Comparison of ENCODE assay signal across 8 cellular contexts in genomic region chr14:20469890-20470858, GRCh38. TPM values are rescaled to one million over a fixed set of nuclear protein-coding genes. Genes with fewer than 3 reads are reported as not detected.
DNase-seq lines count a peak whose midpoint lies in the region; ATAC-seq and TF ChIP-seq lines count a peak whose summit lies in the region.

No MANE protein-coding gene starts in this region.

- peaks cover 41% of the 10 kb centered on the region for H3K36me3 Mint-ChIP-seq in GM23338 (ENCODE audit: low read depth)
- H3K36me3 Mint-ChIP-seq in T-cell = peaks cover 38% of the 10 kb centered on the region

- H3K9me3 Mint-ChIP-seq in GM23338 (no peaks in the 10 kb centered on the region), T-cell (no peaks in the 10 kb centered on the region)

- H3K27me3 ChIP-seq in GM23338 (ENCODE audit: insufficient read depth) (no peaks in the 10 kb centered on the region), Karpas-422 (ENCODE audit: low read length) (no peaks in the 10 kb centered on the region), skeletal muscle satellite cell (ENCODE audit: control insufficient read depth, insufficient read depth, low read length) (no peaks in the 10 kb centered on the region)

- H3K27me3 Mint-ChIP-seq in GM23338 (ENCODE audit: insufficient read depth, low read depth, poor library complexity) = peaks cover 14% of the 10 kb centered on the region
- H3K27me3 Mint-ChIP-seq in T-cell = no peaks in the 10 kb centered on the region

- TF ChIP-seq CTCF in GM23338 (conservative IDR thresholded peaks at IDR 0.05; ENCODE audit: low read depth in 2 of 2) = no peak

- H3K9me2 ChIP-seq in GM23338 (ENCODE audit: insufficient read depth) = no peaks in the 10 kb centered on the region
- H3K9me2 ChIP-seq in Karpas-422 (replicated peaks; ENCODE audit: insufficient read depth, low read length) = no peaks in the 10 kb centered on the region

- H3F3A ChIP-seq in GM23338 (replicated peaks; ENCODE audit: low read depth) = peaks cover 14% of the 10 kb centered on the region; the same call in 1 of the 2 replicates

- CTCF ChIA-PET in T-cell (lab: Charles Lee) = interaction anchor here (0.5 to 1.8 kb wide), 10 partner anchors 9 to 908 kb away, joined by 3 to 9 read pairs (median 4); partner anchors contain the start of gene PIP4P1 (in 1 of the 2)

- H3K4me1 ChIP-seq in GM23338 (ENCODE audit: insufficient read depth) (peaks cover 19% of the 10 kb centered on the region), Karpas-422 (ENCODE audit: low read length) (peaks cover 22% of the 10 kb centered on the region), skeletal muscle satellite cell (ENCODE audit: control insufficient read depth, insufficient read depth, low read length) (peaks cover 12% of the 10 kb centered on the region)

- H3K4me3 Mint-ChIP-seq in GM23338 = peak overlapping the region; percentile 99
- H3K4me3 Mint-ChIP-seq in T-cell = peak overlapping the region; percentile 92 to 99 (median 97)

- H4K20me1 ChIP-seq in GM23338 (replicated peaks; ENCODE audit: insufficient read depth) (peaks cover 3% of the 10 kb centered on the region), Karpas-422 (ENCODE audit: insufficient read depth, low read depth, low read length) (peaks cover 39% of the 10 kb centered on the region)

- H3K9me3 ChIP-seq in Karpas-422 (ENCODE audit: low read length) = no peaks in the 10 kb centered on the region
- H3K9me3 ChIP-seq in skeletal muscle satellite cell (replicated peaks; ENCODE audit: low read length) = no peaks in the 10 kb centered on the region

- H3K27ac Mint-ChIP-seq in GM23338 (peak overlapping the region; percentile 98), T-cell (peak overlapping the region; percentile 93 to 98)

- H2AFZ ChIP-seq in GM23338 = peak overlapping the region; percentile 93
- peak overlapping the region; percentile 0; the same call in 1 of the 2 replicates for H2AFZ ChIP-seq in Karpas-422 (ENCODE audit: low read length)

- H3K36me3 ChIP-seq in GM23338 (ENCODE audit: insufficient read depth) (peaks cover 22% of the 10 kb centered on the region; the same call in 1 of the 2 replicates), Karpas-422 (ENCODE audit: insufficient read depth, low read length) (peaks cover 40% of the 10 kb centered on the region), skeletal muscle satellite cell (ENCODE audit: insufficient read depth, low read length) (peaks cover 25% of the 10 kb centered on the region)

- DNase-seq in GF-D8 (lab: John Stamatoyannopoulos, UW) (peak; percentile 61), GM23338 (ENCODE audit: low spot score) (peak; percentile 48), Karpas-422 (peak; percentile 83), T-cell (peak in 26 of 34 experiments; percentile 4 to 50 (median 18)), astrocyte of the hippocampus (ENCODE audit: low read depth, low spot score) (peak; percentile 63), OCI-M2 (lab: John Stamatoyannopoulos, UW; ENCODE audit: unreplicated experiment) (no peak)

- H3K4me1 Mint-ChIP-seq in GM23338 = peaks cover 20% of the 10 kb centered on the region; the same call in 2 of the 3 replicates
- peaks cover 50 to 58% (median 58%) of the 10 kb centered on the region in 3 donors for H3K4me1 Mint-ChIP-seq in T-cell

- H3K79me2 ChIP-seq in GM23338 (replicated peaks; ENCODE audit: insufficient read depth) = peaks cover 40% of the 10 kb centered on the region
- H3K79me2 ChIP-seq in Karpas-422 (ENCODE audit: low read length) = peaks cover 39% of the 10 kb centered on the region

- H3K4me2 ChIP-seq in GM23338 (peak overlapping the region; percentile 98), Karpas-422 (ENCODE audit: low read depth, low read length, poor library complexity, severe bottlenecking) (peak overlapping the region; percentile 96), skeletal muscle satellite cell (ENCODE audit: low read length) (peak overlapping the region; percentile 88)

- H3K4me3 ChIP-seq in GM23338 (peak overlapping the region; percentile 91), Karpas-422 (ENCODE audit: low read length) (peak overlapping the region; percentile 96), iPS-11a (ENCODE audit: low read depth, low read length) (peak overlapping the region; percentile 91), skeletal muscle satellite cell (ENCODE audit: low read length) (peak overlapping the region; percentile 87)

- 0 out of 2 replicates have a peak overlapping the region, but pooled peaks have one; percentile 70 for H3K27ac ChIP-seq in GM23338 (ENCODE audit: low read depth)
- H3K27ac ChIP-seq in Karpas-422 (ENCODE audit: low read length) = peak overlapping the region; percentile 57

- ATAC-seq in GM23338 = peak; percentile 14
- peak; percentile 40 to 55 (median 44) for ATAC-seq in T-cell (replicated peaks in 1 of 4)

- H3K9ac ChIP-seq in Karpas-422 (ENCODE audit: low read length) = peak overlapping the region; percentile 97
- H3K9ac ChIP-seq in skeletal muscle satellite cell (ENCODE audit: low read depth, low read length) = peak overlapping the region; percentile 90

- POLR2A ChIA-PET in T-cell (lab: Charles Lee) = interaction anchor here (0.7 to 2.2 kb wide), 9 partner anchors 9 to 128 kb away, joined by 3 to 21 read pairs (median 3); partner anchors contain the start of genes PIP4P1 (in 2 of the 2), APEX1 (in 1 of the 2), OSGEP (in 1 of the 2) and PARP2 (in 1 of the 2)

TF ChIP-seq in GM23338, 12 proteins besides CTCF, POLR2A, EP300 and RAD21 (continues in another document):
- TF ChIP-seq STAT1 (IDR thresholded peaks at IDR 0.05; ENCODE audit: unreplicated experiment) (no peak), ZNF331 (CRISPR knock-in tag; IDR thresholded peaks at IDR 0.05; ENCODE audit: low read depth) (no peak), REST (IDR thresholded peaks at IDR 0.05; ENCODE audit: unreplicated experiment) (no peak), ZNF114 (CRISPR knock-in tag; IDR thresholded peaks at IDR 0.05) (no peak), POLR2AphosphoS5 (IDR thresholded peaks at IDR 0.05; ENCODE audit: low read depth) (no peak), NANOG (IDR thresholded peaks at IDR 0.05; ENCODE audit: borderline replicate concordance) (no peak)

RNA-seq across cellular contexts. Expression of gene PNP, which starts 1.0 kb away (rescaled TPM):
- 72.3 and 102 TPM in 2 replicates for total RNA-seq in GM23338 (2014; rRNA removed; shearing (Covaris generic))
- 56.1 and 60.7 TPM in 2 replicates for polyA plus RNA-seq in GM23338 (2016; fragmentation: Nextera tagmentation; extraction: Ambion mirVana)
- 104 and 138 TPM in 2 replicates for total RNA-seq in Karpas-422 (2014; rRNA removed; shearing (Covaris generic); ENCODE audit: low replicate concordance)
- 10 to 100 TPM; 47.7 to 86.2 (median 77.9) TPM for total RNA-seq in T-cell
- 116 and 131 TPM in 2 replicates for total RNA-seq in skeletal muscle satellite cell (2012; rRNA removed)

RNA-seq across cellular contexts. Expression of gene PIP4P1, which starts 8.9 kb away (rescaled TPM):
- 24.8 and 26.4 TPM in 2 replicates for total RNA-seq in GM23338 (2014; rRNA removed; shearing (Covaris generic))
- polyA plus RNA-seq in GM23338 (2016; fragmentation: Nextera tagmentation; extraction: Ambion mirVana) = 18.9 and 20.9 TPM in 2 replicates
- total RNA-seq in Karpas-422 (2014; rRNA removed; shearing (Covaris generic); ENCODE audit: low replicate concordance) = 29.4 and 45.2 TPM in 2 replicates
- 10 to 100 TPM; 54.2 to 72.8 (median 57.5) TPM for total RNA-seq in T-cell
- total RNA-seq in skeletal muscle satellite cell (2012; rRNA removed) = 16.6 and 20.0 TPM in 2 replicates

RNA-seq across cellular contexts. Expression of gene APEX1, which starts 15.1 kb away (rescaled TPM):
- total RNA-seq in GM23338 (2014; rRNA removed; shearing (Covaris generic)) = 216 and 247 TPM in 2 replicates
- polyA plus RNA-seq in GM23338 (2016; fragmentation: Nextera tagmentation; extraction: Ambion mirVana) = 279 and 291 TPM in 2 replicates
- total RNA-seq in Karpas-422 (2014; rRNA removed; shearing (Covaris generic); ENCODE audit: low replicate concordance) = 97.8 and 118 TPM in 2 replicates
- total RNA-seq in T-cell = 100 to 1,000 TPM in 4 of 5 donors, 10 to 100 TPM in 1; 92.9 to 142 (median 120) TPM
- 35.7 and 37.8 TPM in 2 replicates for total RNA-seq in skeletal muscle satellite cell (2012; rRNA removed)

RNA-seq across cellular contexts. Expression of gene OSGEP, which starts 15.6 kb away (rescaled TPM):
- total RNA-seq in GM23338 (2014; rRNA removed; shearing (Covaris generic)) = 59.5 and 62.8 TPM in 2 replicates
- polyA plus RNA-seq in GM23338 (2016; fragmentation: Nextera tagmentation; extraction: Ambion mirVana) = 29.0 and 35.1 TPM in 2 replicates
- 63.0 and 84.1 TPM in 2 replicates for total RNA-seq in Karpas-422 (2014; rRNA removed; shearing (Covaris generic); ENCODE audit: low replicate concordance)
- total RNA-seq in T-cell = 10 to 100 TPM; 56.4 to 80.2 (median 61.5) TPM
- 26.4 and 28.2 TPM in 2 replicates for total RNA-seq in skeletal muscle satellite cell (2012; rRNA removed)

RNA-seq across cellular contexts. Expression of gene KLHL33, which starts 34.2 kb away (rescaled TPM):
- 0.12 and 0.35 TPM in 2 replicates for total RNA-seq in GM23338 (2014; rRNA removed; shearing (Covaris generic))
- polyA plus RNA-seq in GM23338 (2016; fragmentation: Nextera tagmentation; extraction: Ambion mirVana) = 0.09 and 0.15 TPM in 2 replicates
- not detected in 2 replicates for total RNA-seq in Karpas-422 (2014; rRNA removed; shearing (Covaris generic); ENCODE audit: low replicate concordance)
- under 1 TPM; 0.07 to 0.65 (median 0.22) TPM for total RNA-seq in T-cell
- under 0.01 and 0.25 TPM in 2 replicates for total RNA-seq in skeletal muscle satellite cell (2012; rRNA removed)
